Comparison of ENCODE assay signal across 7 cellular contexts in genomic region chr12:4276524-4277204, GRCh38. TPM values are rescaled to one million over a fixed set of nuclear protein-coding genes. Genes with fewer than 3 reads are reported as not detected.
DNase-seq lines count a peak whose midpoint lies in the region; ATAC-seq and TF ChIP-seq lines count a peak whose summit lies in the region.

No MANE protein-coding gene starts in this region.

- H3K4ac ChIP-seq in IMR-90 (ENCODE audit: low read depth, low read length) = no peak overlapping the region

- H3K4me1 ChIP-seq in IMR-90 (ENCODE audit: control insufficient read depth, insufficient read depth, low read length) = peaks cover 3% of the 10 kb centered on the region; the same call in 1 of the 2 replicates
- H3K4me1 ChIP-seq in Peyer's patch = peaks cover 8 to 75% (median 13%) of the 10 kb centered on the region in 4 donors

- WGBS in IMR-90 (ENCODE audit: extremely low coverage in 2 of 2, insufficient read length in 1 of 2), 2 experiments = 0% methylated on average over 3 of the region's 10 CpGs; no CpG with 5 or more reads in 1 of the 2 experiments

- H3K23ac ChIP-seq in IMR-90 (ENCODE audit: low read depth, low read length) = no peak overlapping the region

- intact Hi-C loops in IMR-90 (cut with micrococcal nuclease) = loop anchor here (1.0 to 5.0 kb wide), 6 partner anchors 169 to 976 kb away; no protein-coding TSS in a partner anchor

- H2BK15ac ChIP-seq in IMR-90 (ENCODE audit: low read depth, low read length) = no peak overlapping the region

- no peaks in the 10 kb centered on the region for H3K27me3 Mint-ChIP-seq in activated T-cell treated with anti-CD3 and anti-CD28 coated beads, Interleukin-2, amount 50 U/mL, for 72 hours (ENCODE audit: low read depth)
- no peaks in the 10 kb centered on the region for H3K27me3 Mint-ChIP-seq in natural killer cell treated with Interleukin-12 subunit alpha and Interleukin-12 subunit beta and Interleukin-15 and Interleukin-18, amount 100 ng/mL, for 72 hours

- CTCF ChIA-PET in IMR-90 (lab: Yijun Ruan, JAX) = interaction anchor here (0.5 to 3.1 kb wide), 28 partner anchors 8 to 403 kb away, joined by 3 to 37 read pairs (median 5); no protein-coding TSS in a partner anchor

- in situ Hi-C loops in GM13977 (cut with MboI; ENCODE audit: low pct_unique_long_range_greater_than_20kb, low sequenced_read_pairs, unreplicated experiment) (loop anchor here (10.0 kb wide), 3 partner anchors 172 to 382 kb away; no protein-coding TSS in a partner anchor), IMR-90 (cut with MboI; ENCODE audit: low sequenced_read_pairs) (loop anchor here (5.0 kb wide), 2 partner anchors 169 to 389 kb away; no protein-coding TSS in a partner anchor)

- no peak overlapping the region for H4K5ac ChIP-seq in IMR-90 (ENCODE audit: low read depth, low read length)

- no peak overlapping the region for H2BK5ac ChIP-seq in IMR-90 (ENCODE audit: low read depth, low read length, poor library complexity, severe bottlenecking)

- H3K27me3 ChIP-seq in IMR-90 (ENCODE audit: control insufficient read depth, insufficient read depth, low read length) (peaks cover 47% of the 10 kb centered on the region), Peyer's patch (no peaks in the 10 kb centered on the region)

- peak; percentile 85 for DNase-seq in GM13977 (ENCODE audit: low spot score)
- peak; percentile 82 for DNase-seq in IMR-90
- peak; percentile 84 to 95 (median 85) for DNase-seq in Peyer's patch
- peak; percentile 87 to 90 for DNase-seq in activated T-cell treated with anti-CD3 and anti-CD28 coated beads, Interleukin-2, amount 50 U/mL, for 72 hours
- peak; percentile 64 for DNase-seq in fibroblast of gingiva (ENCODE audit: low read depth)
- DNase-seq in natural killer cell treated with Interleukin-12 subunit alpha and Interleukin-12 subunit beta and Interleukin-15 and Interleukin-18, amount 100 ng/mL, for 72 hours (ENCODE audit: low spot score) = peak; percentile 85
- DNase-seq in stimulated activated naive CD8-positive, alpha-beta T cell treated with anti-CD3 and anti-CD28 coated beads, Interleukin-15, Interleukin-2, amounts not matched to agents 100 U/mL and 50 U/mL, for 24 hours = peak; percentile 88

- H3K9me3 Mint-ChIP-seq in activated T-cell treated with anti-CD3 and anti-CD28 coated beads, Interleukin-2, amount 50 U/mL, for 72 hours = no peaks in the 10 kb centered on the region
- H3K9me3 Mint-ChIP-seq in natural killer cell treated with Interleukin-12 subunit alpha and Interleukin-12 subunit beta and Interleukin-15 and Interleukin-18, amount 100 ng/mL, for 72 hours = no peaks in the 10 kb centered on the region

- peak; percentile 77 for ATAC-seq in IMR-90 (ENCODE audit: low read depth)
- peak; percentile 35 to 47 for ATAC-seq in activated T-cell treated with anti-CD3 and anti-CD28 coated beads, Interleukin-2, amount 50 U/mL, for 72 hours (replicated peaks in 1 of 2)
- ATAC-seq in natural killer cell treated with Interleukin-12 subunit alpha and Interleukin-12 subunit beta and Interleukin-15 and Interleukin-18, amount 100 ng/mL, for 72 hours = peak; percentile 16 to 48
- ATAC-seq in stimulated activated naive CD8-positive, alpha-beta T cell treated with anti-CD3 and anti-CD28 coated beads, Interleukin-15, Interleukin-2, amounts not matched to agents 100 U/mL and 50 U/mL, for 24 hours = peak; percentile 39

- H3K4me3 Mint-ChIP-seq in activated T-cell treated with anti-CD3 and anti-CD28 coated beads, Interleukin-2, amount 50 U/mL, for 72 hours = peak overlapping the region; percentile 98 to 99
- peak overlapping the region; percentile 99 for H3K4me3 Mint-ChIP-seq in natural killer cell treated with Interleukin-12 subunit alpha and Interleukin-12 subunit beta and Interleukin-15 and Interleukin-18, amount 100 ng/mL, for 72 hours

- no TSS peak for BruUV-seq in IMR-90 (replicated peaks; lab: Mats Ljungman, UMichigan)

- no peak overlapping the region for H3K9ac ChIP-seq in IMR-90 (ENCODE audit: low read depth, low read length)

- dilution Hi-C loops in IMR-90 (cut with HindIII; ENCODE audit: low sequenced_read_pairs, unreplicated experiment) = no loop called here

- H3K9me3 ChIP-seq in IMR-90 (ENCODE audit: control insufficient read depth, insufficient read depth, low read length) = no peaks in the 10 kb centered on the region; the same call in 1 of the 2 replicates
- no peaks in the 10 kb centered on the region for H3K9me3 ChIP-seq in Peyer's patch

- H4K91ac ChIP-seq in IMR-90 (ENCODE audit: insufficient read depth, low read depth, low read length) = no peak overlapping the region

- H3K56ac ChIP-seq in IMR-90 (ENCODE audit: extremely low read depth, insufficient read depth, low read length) = no peak overlapping the region

- no peak overlapping the region; the same call in 1 of the 2 replicates for H3K4me2 ChIP-seq in IMR-90 (ENCODE audit: low read depth, low read length)

- no peak overlapping the region for H2AK5ac ChIP-seq in IMR-90 (ENCODE audit: low read depth, low read length)

- no peak overlapping the region for H3K18ac ChIP-seq in IMR-90 (ENCODE audit: low read depth, low read length)

- peak; percentile 95 for TF ChIP-seq RAD21 in IMR-90 (IDR thresholded peaks at IDR 0.05; ENCODE audit: low read length)

- H3K27ac ChIP-seq in IMR-90 (ENCODE audit: insufficient read depth, low read length) (no peak overlapping the region), Peyer's patch (peak overlapping the region in 3 of 4 donors; percentile 93 to 96 (median 95))

- H2AFZ ChIP-seq in IMR-90 (replicated peaks; ENCODE audit: low read length, poor library complexity) = no peak overlapping the region

- H4K20me1 ChIP-seq in IMR-90 (ENCODE audit: insufficient read depth, low read length) = no peaks in the 10 kb centered on the region

- no peaks in the 10 kb centered on the region for H3K79me1 ChIP-seq in IMR-90 (ENCODE audit: low read depth in 1 of 2, low read length in 2 of 2)

- POLR2A ChIA-PET in IMR-90 (lab: Charles Lee; ENCODE audit: unreplicated experiment) = no interaction called here

- H4K8ac ChIP-seq in IMR-90 (ENCODE audit: low read depth in 2 of 2, low read length in 2 of 2) = no peak overlapping the region

- TF ChIP-seq CTCF in GM13977 (IDR thresholded peaks at IDR 0.05; ENCODE audit: extremely low read depth, insufficient read depth, missing control alignments) (peak; percentile 85), IMR-90 (conservative IDR thresholded peaks at IDR 0.05; ENCODE audit: low read depth, low read length) (peak; percentile 97), Peyer's patch (IDR thresholded peaks at IDR 0.05) (peak; percentile 87 to 98 (median 94))

- TF ChIP-seq POLR2A in IMR-90 (IDR thresholded peaks at IDR 0.05; ENCODE audit: low read depth, low read length) (no peak), Peyer's patch (IDR thresholded peaks at IDR 0.05) (no peak)

- H2AK9ac ChIP-seq in IMR-90 (replicated peaks; ENCODE audit: low read depth, low read length, poor library complexity) = no peak overlapping the region

- no peaks in the 10 kb centered on the region for H3K9me1 ChIP-seq in IMR-90 (ENCODE audit: insufficient read depth, low read length)

- H2BK120ac ChIP-seq in IMR-90 (ENCODE audit: low read depth, low read length) = no peak overlapping the region

- no peak overlapping the region for H3K14ac ChIP-seq in IMR-90 (replicated peaks; ENCODE audit: low read depth, low read length)

- H2BK20ac ChIP-seq in IMR-90 (ENCODE audit: low read depth, low read length) = no peak overlapping the region

- H3K4me3 ChIP-seq in IMR-90 (ENCODE audit: insufficient read depth, low read depth, low read length) (no peak overlapping the region), Peyer's patch (peak overlapping the region in 1 of 4 donors; percentile 89)

- H3K27ac Mint-ChIP-seq in activated T-cell treated with anti-CD3 and anti-CD28 coated beads, Interleukin-2, amount 50 U/mL, for 72 hours = peak overlapping the region; percentile 97
- H3K27ac Mint-ChIP-seq in natural killer cell treated with Interleukin-12 subunit alpha and Interleukin-12 subunit beta and Interleukin-15 and Interleukin-18, amount 100 ng/mL, for 72 hours = peak overlapping the region; percentile 93 to 94

- peaks cover 36 to 63% of the 10 kb centered on the region in 2 donors for H3K36me3 Mint-ChIP-seq in activated T-cell treated with anti-CD3 and anti-CD28 coated beads, Interleukin-2, amount 50 U/mL, for 72 hours (ENCODE audit: insufficient read depth in 2 of 2)
- peaks cover 56% of the 10 kb centered on the region for H3K36me3 Mint-ChIP-seq in natural killer cell treated with Interleukin-12 subunit alpha and Interleukin-12 subunit beta and Interleukin-15 and Interleukin-18, amount 100 ng/mL, for 72 hours

- H3K36me3 ChIP-seq in IMR-90 (ENCODE audit: control insufficient read depth, insufficient read depth, low read length) = no peaks in the 10 kb centered on the region; the same call in 1 of the 2 replicates
- peaks cover 0 to 21% (median 0%) of the 10 kb centered on the region in 3 donors for H3K36me3 ChIP-seq in Peyer's patch

- H3K4me1 Mint-ChIP-seq in activated T-cell treated with anti-CD3 and anti-CD28 coated beads, Interleukin-2, amount 50 U/mL, for 72 hours (ENCODE audit: low read depth) = peaks cover 58% of the 10 kb centered on the region
- H3K4me1 Mint-ChIP-seq in natural killer cell treated with Interleukin-12 subunit alpha and Interleukin-12 subunit beta and Interleukin-15 and Interleukin-18, amount 100 ng/mL, for 72 hours (ENCODE audit: low read depth in 2 of 2) = peaks cover 52 to 64% of the 10 kb centered on the region in 2 donors

TF ChIP-seq in IMR-90, 13 proteins besides CTCF, POLR2A, EP300 and RAD21 (continues in another document):
- TF ChIP-seq FOS (IDR thresholded peaks at IDR 0.05; ENCODE audit: low read depth, low read length) = 0 out of 2 replicates have a peak, but pooled peaks have one; percentile 19

RNA-seq across cellular contexts. Expression of gene CCND2, which starts 3.1 kb away (rescaled TPM):
- total RNA-seq in IMR-90 (2012; rRNA removed) (2.3 and 2.8 TPM in 2 replicates), Peyer's patch (100 to 1,000 TPM in 2 of 4 donors, 10 to 100 TPM in 2; 72.0 to 162 (median 97.6) TPM)
- polyA plus RNA-seq in IMR-90 (2012; rRNA removed) = 0.73 and 1.1 TPM in 2 replicates
- 0.54 and 0.88 TPM in 2 replicates for polyA plus RNA-seq in IMR-90 (2012; cell fraction: cytosol; rRNA removed)
- 0.37 and 0.96 TPM in 2 replicates for polyA plus RNA-seq in IMR-90 (2012; cell fraction: nucleus; rRNA removed; ENCODE audit: low replicate concordance)
- 100 to 1,000 TPM; 445 to 502 TPM for total RNA-seq in activated T-cell treated with anti-CD3 and anti-CD28 coated beads, Interleukin-2, amount 50 U/mL, for 72 hours
- 1,000 to 10,000 TPM in 1 of 2 donors, 100 to 1,000 TPM in 1; 942 to 1,190 TPM for total RNA-seq in natural killer cell treated with Interleukin-12 subunit alpha and Interleukin-12 subunit beta and Interleukin-15 and Interleukin-18, amount 100 ng/mL, for 72 hours

RNA-seq across cellular contexts. Expression of gene TIGAR, which starts 44.3 kb away (rescaled TPM):
- 7.3 and 13.9 TPM in 2 replicates for total RNA-seq in IMR-90 (2012; rRNA removed)
- 9.2 and 13.7 TPM in 2 replicates for polyA plus RNA-seq in IMR-90 (2012; rRNA removed)
- polyA plus RNA-seq in IMR-90 (2012; cell fraction: cytosol; rRNA removed) = 1.3 and 2.7 TPM in 2 replicates
- polyA plus RNA-seq in IMR-90 (2012; cell fraction: nucleus; rRNA removed; ENCODE audit: low replicate concordance) = 0.30 and 5.4 TPM in 2 replicates
- total RNA-seq in Peyer's patch = 1 to 10 TPM; 1.7 to 8.0 (median 3.0) TPM
- total RNA-seq in activated T-cell treated with anti-CD3 and anti-CD28 coated beads, Interleukin-2, amount 50 U/mL, for 72 hours = 10 to 100 TPM; 16.1 to 22.5 TPM
- 10 to 100 TPM in 1 of 2 donors, 1 to 10 TPM in 1; 7.4 to 10.2 TPM for total RNA-seq in natural killer cell treated with Interleukin-12 subunit alpha and Interleukin-12 subunit beta and Interleukin-15 and Interleukin-18, amount 100 ng/mL, for 72 hours

Comparison
In these comparisons a context has a peak if more than half of its experiments do, and no peak if none do; other contexts are left out.
1. RNA of gene CCND2, which starts 3.1 kb away (total RNA-seq): 942 to 1,190 TPM in natural killer cell treated with Interleukin-12 subunit alpha and Interleukin-12 subunit beta and Interleukin-15 and Interleukin-18, amount 100 ng/mL, for 72 hours, 445 to 502 TPM in activated T-cell treated with anti-CD3 and anti-CD28 coated beads, Interleukin-2, amount 50 U/mL, for 72 hours and 72.0 to 162 TPM in Peyer's patch; 2.3 to 2.8 TPM in IMR-90; every median in the first group is over 10 times any median in the second.
2. Peak in every context shown above with its lines, with median percentiles within 50 percentile points of each other: DNase-seq, CTCF ChIP-seq and ATAC-seq.